Comparison of ENCODE assay signal across 9 cellular contexts in the genomic region with DNA sequence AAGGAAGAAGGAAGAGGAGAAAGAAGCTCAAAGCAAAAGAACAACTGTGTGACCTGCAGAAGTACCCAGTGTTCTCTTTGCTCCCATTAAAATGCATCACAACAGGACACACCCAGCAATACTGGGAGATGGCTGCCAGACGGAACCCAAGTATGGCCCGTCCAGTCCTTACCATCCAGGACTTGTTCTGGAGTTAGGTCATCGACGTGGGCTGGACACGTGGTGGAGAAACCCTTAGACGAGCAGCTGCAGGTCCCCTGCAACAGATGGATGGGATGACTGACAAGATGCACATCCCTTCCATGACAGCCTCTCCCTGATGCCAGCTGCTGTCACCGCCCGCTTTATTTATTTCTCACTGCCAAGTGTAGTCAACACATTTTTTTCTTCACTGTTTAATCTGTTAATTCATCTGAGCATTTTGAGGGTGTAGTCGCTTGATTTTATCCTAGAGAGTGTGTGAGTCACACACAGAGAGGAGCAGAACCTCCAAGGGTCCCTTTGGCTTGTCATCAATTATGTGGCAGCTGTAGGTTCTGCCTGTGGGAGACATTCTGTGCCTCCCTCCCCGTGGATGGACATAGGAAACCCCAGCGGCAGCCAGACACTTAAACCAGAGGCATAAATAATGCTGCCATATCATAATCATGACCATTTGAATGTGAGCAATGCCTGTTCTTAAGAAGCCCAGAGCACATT.
DNase-seq lines count a peak whose midpoint lies in the region; ATAC-seq and TF ChIP-seq lines count a peak whose summit lies in the region.
"Had no signal": no experiment of that assay in that cellular context is flagged by ENCODE, and none has a peak within 500 bp of the region (broad histone marks: within the 10 kb centered on the region; RNA-seq: fewer than 3 reads in every experiment).

No MANE protein-coding gene starts in this region.

- H3K27me3 ChIP-seq in foreskin keratinocyte (no peaks in the 10 kb centered on the region), sigmoid colon (peaks cover 0 to 6% (median 0%) of the 10 kb centered on the region in 3 donors)

- peak; percentile 36 for DNase-seq in ELR (ENCODE audit: low read depth)
- no peak for DNase-seq in OCI-LY7 (ENCODE audit: low spot score)
- no peak for DNase-seq in foreskin keratinocyte
- DNase-seq in sigmoid colon, result peak; percentile 84
- DNase-seq in mesenteric fat pad (ENCODE audit: low spot score), result no peak
- DNase-seq in inferior parietal cortex (ENCODE audit: extremely low spot score), result no peak
- DNase-seq in retina, result no peak
- DNase-seq in DMS114 treated with DMSO at 0.1 percent for 48 hours (lab: John Stamatoyannopoulos, UW; ENCODE audit: unreplicated experiment), result no peak

- H3K4me1 ChIP-seq in OCI-LY7 (ENCODE audit: insufficient read depth, low read length, poor library complexity, severe bottlenecking) (no peaks in the 10 kb centered on the region), foreskin keratinocyte (no peaks in the 10 kb centered on the region), sigmoid colon (peaks cover 0 to 10% (median 0%) of the 10 kb centered on the region in 4 donors)

- no peak for TF ChIP-seq POLR2A in sigmoid colon (IDR thresholded peaks at IDR 0.05)

- TF ChIP-seq EP300 in sigmoid colon (IDR thresholded peaks at IDR 0.05), result no peak

- H3K36me3 ChIP-seq in OCI-LY7 (ENCODE audit: insufficient read depth, low read length) (no peaks in the 10 kb centered on the region), sigmoid colon (no peaks in the 10 kb centered on the region)

- intact Hi-C loops in OCI-LY7 (cut with micrococcal nuclease; ENCODE audit: unreplicated experiment) (loop anchor here (5.0 kb wide), 2 partner anchors 422 to 767 kb away; no protein-coding TSS in a partner anchor), sigmoid colon (cut with DNase I) (no loop called here)

- H2AFZ ChIP-seq in OCI-LY7 (ENCODE audit: low read length), result no peak overlapping the region

- peak; percentile 23 for ATAC-seq in foreskin keratinocyte
- ATAC-seq: activated CD8-positive, alpha-beta memory T cell treated with anti-CD3 and anti-CD28 coated beads, Interleukin-2, amount 10 ng/mL, durations not matched to agents 7 days and 5 days had no signal

- H4K20me1 ChIP-seq in OCI-LY7 (ENCODE audit: insufficient read depth, low read length), result no peaks in the 10 kb centered on the region

- H3K9me3 ChIP-seq in OCI-LY7 (ENCODE audit: low read length) (no peaks in the 10 kb centered on the region), sigmoid colon (no peaks in the 10 kb centered on the region)

- POLR2A ChIA-PET in OCI-LY7 (lab: Charles Lee), result interaction anchor here (0.5 to 1.4 kb wide), 2 partner anchors 424 to 480 kb away, joined by 3 read pairs; no protein-coding TSS in a partner anchor

- no peaks in the 10 kb centered on the region for H3K79me2 ChIP-seq in OCI-LY7 (ENCODE audit: insufficient read depth, low read depth, low read length)

- no peak overlapping the region for H3K4me3 ChIP-seq in OCI-LY7 (ENCODE audit: low read depth, low read length, poor library complexity, severe bottlenecking)
- no peak overlapping the region for H3K4me3 ChIP-seq in sigmoid colon

- H3K9me2 ChIP-seq in OCI-LY7 (ENCODE audit: insufficient read depth, low read length), result no peaks in the 10 kb centered on the region

- H3K4me2 ChIP-seq in OCI-LY7 (ENCODE audit: low read length), result no peak overlapping the region

- BruUV-seq in OCI-LY7 (replicated peaks; lab: Mats Ljungman, UMichigan), result no TSS peak

- TF ChIP-seq CTCF in OCI-LY7 (conservative IDR thresholded peaks at IDR 0.05; ENCODE audit: low read length) (peak; percentile 68), foreskin keratinocyte (conservative IDR thresholded peaks at IDR 0.05) (no peak), sigmoid colon (IDR thresholded peaks at IDR 0.05) (no peak)

- WGBS in sigmoid colon, 2 donors, result 72 to 82% methylated on average over 11 of the region's 11 CpGs

- H3K27ac ChIP-seq in OCI-LY7 (ENCODE audit: low read depth, low read length, poor library complexity, severe bottlenecking) (no peak overlapping the region), foreskin keratinocyte (no peak overlapping the region), sigmoid colon (peak overlapping the region in 2 of 4 donors; percentile 28 to 60)

- CTCF ChIA-PET in OCI-LY7 (lab: Charles Lee; ENCODE audit: unreplicated experiment), result interaction anchor here (1.2 to 2.0 kb wide), 2 partner anchors 9 to 228 kb away, joined by 3 to 4 read pairs; no protein-coding TSS in a partner anchor

Comparison
In these comparisons a context has a peak if more than half of its experiments do, and no peak if none do; other contexts are left out.
1. DNase-seq: peak in ELR (single experiment) and sigmoid colon (single experiment); none in OCI-LY7 (single experiment), foreskin keratinocyte (0 of 2), mesenteric fat pad (single experiment), inferior parietal cortex (single experiment), retina (single experiment) and DMS114 treated with DMSO at 0.1 percent for 48 hours (single experiment).